In the genomic region with DNA sequence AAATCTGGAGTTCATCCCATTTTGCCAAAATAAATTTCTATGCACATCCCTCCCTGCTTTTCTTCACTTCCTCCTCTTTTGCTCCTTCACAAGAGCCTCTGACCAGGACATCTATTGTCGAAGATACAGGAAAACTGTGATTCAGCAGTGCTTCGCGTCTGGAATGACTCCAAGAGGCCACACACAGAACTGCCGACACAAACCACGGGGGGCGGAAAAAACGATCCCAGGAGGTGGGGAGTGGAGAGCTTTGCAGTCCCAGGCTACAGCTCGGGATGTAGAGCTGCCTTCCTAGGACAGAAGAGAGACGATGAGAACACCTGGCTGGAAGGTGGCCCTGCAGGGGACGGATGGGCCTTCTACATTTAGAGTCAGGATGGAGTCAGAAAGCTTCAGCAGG, we compare ENCODE assay signal across 10 cellular contexts.
A peak's percentile ranks its signal among the peaks of the same experiment; 100 is the strongest.
DNase-seq lines count a peak whose midpoint lies in the region; ATAC-seq, FAIRE-seq and TF ChIP-seq lines count a peak whose summit lies in the region.
"Had no signal": no experiment of that assay in that cellular context is flagged by ENCODE, and none has a peak within 500 bp of the region (broad histone marks: within the 10 kb centered on the region; RNA-seq: fewer than 3 reads in every experiment).

No MANE protein-coding gene starts in this region.

- H4K91ac ChIP-seq in IMR-90 (ENCODE audit: insufficient read depth, low read depth, low read length): no peak overlapping the region

- no peak overlapping the region for H4K5ac ChIP-seq in IMR-90 (ENCODE audit: low read depth, low read length)

- no peak overlapping the region for H3K23ac ChIP-seq in IMR-90 (ENCODE audit: low read depth, low read length)

- H3K36me3 Mint-ChIP-seq in CD4-positive, alpha-beta T cell (ENCODE audit: low read depth): peaks cover 4% of the 10 kb centered on the region
- no peaks in the 10 kb centered on the region for H3K36me3 Mint-ChIP-seq in nephron (ENCODE audit: low read depth)

- no peak for DNase-seq in CD4-positive, alpha-beta T cell
- DNase-seq in IMR-90 (peak; percentile 61), GM12878 (ENCODE audit: low read depth, low spot score) (no peak), activated gamma-delta T cell treated with Interleukin-2 at 50 U/mL for 16 hours (no peak), SKM-1 (lab: John Stamatoyannopoulos, UW; ENCODE audit: unreplicated experiment) (no peak)
- no peak for DNase-seq in stimulated activated CD4-positive, alpha-beta T cell treated with anti-CD3 and anti-CD28 coated beads, Interleukin-4, amount 100 ng/mL, for 1 hour
- DNase-seq: SHP77 treated with DMSO at 0.1 percent for 48 hours had no signal

- no peak overlapping the region for H3K4me3 ChIP-seq in IMR-90 (ENCODE audit: insufficient read depth, low read depth, low read length)
- no peak overlapping the region for H3K4me3 ChIP-seq in GM12878

- H3K9me3 Mint-ChIP-seq in CD4-positive, alpha-beta T cell: no peaks in the 10 kb centered on the region
- no peaks in the 10 kb centered on the region for H3K9me3 Mint-ChIP-seq in nephron

- POLR2A ChIA-PET in CD4-positive, alpha-beta T cell (lab: Charles Lee): interaction anchor here (0.8 to 5.6 kb wide), 8 partner anchors 9 to 81 kb away, joined by 3 to 51 read pairs (median 4); no protein-coding TSS in a partner anchor
- POLR2A ChIA-PET in IMR-90 (lab: Charles Lee; ENCODE audit: unreplicated experiment): no interaction called here
- POLR2A ChIA-PET in GM12878 (lab: Charles Lee): interaction anchor here (0.6 to 3.3 kb wide), 4 partner anchors 9 to 21 kb away, joined by 3 to 17 read pairs (median 3); no protein-coding TSS in a partner anchor

- H3K27me3 Mint-ChIP-seq in CD4-positive, alpha-beta T cell: no peaks in the 10 kb centered on the region
- H3K27me3 Mint-ChIP-seq in nephron (ENCODE audit: low read depth): peaks cover 6% of the 10 kb centered on the region

- H3K4ac ChIP-seq in IMR-90 (ENCODE audit: low read depth, low read length): no peak overlapping the region

- H3K36me3 ChIP-seq in IMR-90 (ENCODE audit: control insufficient read depth, insufficient read depth, low read length): no peaks in the 10 kb centered on the region
- H3K36me3 ChIP-seq in GM12878 (ENCODE audit: control insufficient read depth in 2 of 2, insufficient read depth in 2 of 2, low read length in 1 of 2): no peaks in the 10 kb centered on the region

- no TSS peak for BruUV-seq in IMR-90 (replicated peaks; lab: Mats Ljungman, UMichigan)
- BruUV-seq in GM12878 (replicated peaks; lab: Mats Ljungman, UMichigan): no TSS peak

- H2AFZ ChIP-seq in IMR-90 (replicated peaks; ENCODE audit: low read length, poor library complexity) (no peak overlapping the region), GM12878 (ENCODE audit: control insufficient read depth, low read depth, low read length) (no peak overlapping the region)

- TF ChIP-seq POLR2A in IMR-90 (IDR thresholded peaks at IDR 0.05; ENCODE audit: low read depth, low read length): no peak
- no peak for TF ChIP-seq POLR2A in GM12878 (IDR thresholded peaks at IDR 0.05; ENCODE audit: low read depth, low read length)

- H3K18ac ChIP-seq in IMR-90 (ENCODE audit: low read depth, low read length): no peak overlapping the region

- H3K4me2 ChIP-seq in IMR-90 (ENCODE audit: low read depth, low read length): no peak overlapping the region
- H3K4me2 ChIP-seq in GM12878 (ENCODE audit: control insufficient read depth, insufficient read depth): no peak overlapping the region; the same call in 1 of the 2 replicates

- no peak overlapping the region for H2BK15ac ChIP-seq in IMR-90 (ENCODE audit: low read depth, low read length)

- no peaks in the 10 kb centered on the region for H3K79me2 ChIP-seq in GM12878 (ENCODE audit: control insufficient read depth, insufficient read depth, low read length)

- CTCF ChIA-PET in CD4-positive, alpha-beta T cell (lab: Charles Lee): no interaction called here
- CTCF ChIA-PET in IMR-90 (lab: Yijun Ruan, JAX): no interaction called here
- CTCF ChIA-PET in GM12878 (lab: Yijun Ruan, JAX): interaction anchor here (1.0 to 5.5 kb wide), 7 partner anchors 13 to 100 kb away, joined by 3 to 29 read pairs (median 3); no protein-coding TSS in a partner anchor

- H4K20me1 ChIP-seq in IMR-90 (ENCODE audit: insufficient read depth, low read length): peaks cover 36% of the 10 kb centered on the region
- H4K20me1 ChIP-seq in GM12878 (ENCODE audit: control insufficient read depth, insufficient read depth): no peaks in the 10 kb centered on the region

- no peak for TF ChIP-seq RAD21 in IMR-90 (IDR thresholded peaks at IDR 0.05; ENCODE audit: low read length)
- TF ChIP-seq RAD21 in GM12878 (IDR thresholded peaks at IDR 0.05; ENCODE audit: insufficient read depth, low read depth, low read length): no peak

- no peak for TF ChIP-seq CTCF in CD4-positive, alpha-beta T cell (IDR thresholded peaks at IDR 0.05)
- TF ChIP-seq CTCF in IMR-90 (conservative IDR thresholded peaks at IDR 0.05; ENCODE audit: low read depth, low read length): peak; percentile 12; the same call in 1 of the 2 replicates
- no peak for TF ChIP-seq CTCF in GM12878 (IDR thresholded peaks at IDR 0.05 in 2 of 3, conservative IDR thresholded peaks at IDR 0.05 in 1 of 3; ENCODE audit: control insufficient read depth in 2 of 3, extremely low read depth in 1 of 3, insufficient read depth in 1 of 3, low read depth in 3 of 3, low read length in 3 of 3)
- TF ChIP-seq CTCF in nephron (IDR thresholded peaks at IDR 0.05; ENCODE audit: unreplicated experiment in 3 of 3): peak in 1 of 3 experiments; percentile 21

- H3K14ac ChIP-seq in IMR-90 (replicated peaks; ENCODE audit: low read depth, low read length): no peak overlapping the region

- no peaks in the 10 kb centered on the region for H3K27me3 ChIP-seq in CD4-positive, alpha-beta T cell (ENCODE audit: control insufficient read depth, insufficient read depth, low read length)
- H3K27me3 ChIP-seq in IMR-90 (ENCODE audit: control insufficient read depth, insufficient read depth, low read length) (no peaks in the 10 kb centered on the region), GM12878 (replicated peaks in 1 of 2; ENCODE audit: control insufficient read depth in 2 of 2, insufficient read depth in 2 of 2, low read length in 1 of 2) (no peaks in the 10 kb centered on the region)

- no peak overlapping the region for H3K9ac ChIP-seq in IMR-90 (ENCODE audit: low read depth, low read length)
- H3K9ac ChIP-seq in GM12878 (ENCODE audit: control insufficient read depth, insufficient read depth, low read length): no peak overlapping the region

- peaks cover 9% of the 10 kb centered on the region; the same call in 1 of the 2 replicates for H3K9me1 ChIP-seq in IMR-90 (ENCODE audit: insufficient read depth, low read length)

- H3K56ac ChIP-seq in IMR-90 (ENCODE audit: extremely low read depth, insufficient read depth, low read length): no peak overlapping the region

- peak overlapping the region; percentile 60 for H3K4me3 Mint-ChIP-seq in CD4-positive, alpha-beta T cell
- no peak overlapping the region for H3K4me3 Mint-ChIP-seq in nephron

- H2BK120ac ChIP-seq in IMR-90 (ENCODE audit: low read depth, low read length): no peak overlapping the region

- no peak overlapping the region for H2BK5ac ChIP-seq in IMR-90 (ENCODE audit: low read depth, low read length, poor library complexity, severe bottlenecking)

- no peak overlapping the region for H2BK20ac ChIP-seq in IMR-90 (ENCODE audit: low read depth, low read length)

- in situ Hi-C loops in IMR-90 (cut with MboI; ENCODE audit: low sequenced_read_pairs) (no loop called here), GM12878 (cut with MboI) (no loop called here)

- intact Hi-C loops in CD4-positive, alpha-beta T cell (cut with DNase I, micrococcal nuclease): no loop called here
- intact Hi-C loops in IMR-90 (cut with micrococcal nuclease): no loop called here
- intact Hi-C loops in GM12878 (cut with micrococcal nuclease; ENCODE audit: unreplicated experiment): loop anchor here (2.0 to 5.0 kb wide), 3 partner anchors 34 to 99 kb away; no protein-coding TSS in a partner anchor

- RAD21 ChIA-PET in GM12878 (lab: Charles Lee; ENCODE audit: unreplicated experiment): interaction anchor here (1.0 to 13.5 kb wide), 6 partner anchors 10 to 89 kb away, joined by 3 to 162 read pairs (median 17); no protein-coding TSS in a partner anchor

- H3K9me3 ChIP-seq in CD4-positive, alpha-beta T cell (ENCODE audit: control insufficient read depth, low read length): no peaks in the 10 kb centered on the region
- H3K9me3 ChIP-seq in IMR-90 (ENCODE audit: control insufficient read depth, insufficient read depth, low read length) (no peaks in the 10 kb centered on the region), GM12878 (replicated peaks; ENCODE audit: control insufficient read depth, insufficient read depth, low read length) (no peaks in the 10 kb centered on the region)

- no peak for TF ChIP-seq EP300 in GM12878 (IDR thresholded peaks at IDR 0.05; ENCODE audit: borderline replicate concordance in 1 of 2, control insufficient read depth in 1 of 2, low read depth in 2 of 2, low read length in 2 of 2)

- H3K27ac ChIP-seq in CD4-positive, alpha-beta T cell (ENCODE audit: low read depth, low read length): peak overlapping the region; percentile 90
- H3K27ac ChIP-seq in IMR-90 (ENCODE audit: insufficient read depth, low read length): no peak overlapping the region
- H3K27ac ChIP-seq in GM12878 (ENCODE audit: control insufficient read depth, insufficient read depth): no peak overlapping the region

- peaks cover 99% of the 10 kb centered on the region for H3K4me1 Mint-ChIP-seq in CD4-positive, alpha-beta T cell (ENCODE audit: low read depth)
- H3K4me1 Mint-ChIP-seq in nephron: peaks cover 60% of the 10 kb centered on the region

- WGBS in IMR-90 (ENCODE audit: extremely low coverage in 2 of 2, insufficient read length in 1 of 2), 2 experiments: 20% methylated on average over 4 of the region's 10 CpGs; no CpG with 5 or more reads in 1 of the 2 experiments
- WGBS in GM12878 (ENCODE audit: insufficient coverage, insufficient replicate concordance, low lambda C conversion rate, missing lambda C conversion rate): 70% methylated on average over 10 of the region's 10 CpGs

- dilution Hi-C loops in IMR-90 (cut with HindIII; ENCODE audit: low sequenced_read_pairs, unreplicated experiment): no loop called here

- SMC1A ChIA-PET in GM12878 (lab: Charles Lee; ENCODE audit: uncharacterized antibody, unreplicated experiment): interaction anchor here (0.9 to 22.0 kb wide), 9 partner anchors 9 to 100 kb away, joined by 3 to 303 read pairs (median 8); no protein-coding TSS in a partner anchor

- no peak overlapping the region for H2AK9ac ChIP-seq in IMR-90 (replicated peaks; ENCODE audit: low read depth, low read length, poor library complexity)

- H3K4me1 ChIP-seq in IMR-90 (ENCODE audit: control insufficient read depth, insufficient read depth, low read length) (peaks cover 13% of the 10 kb centered on the region), GM12878 (ENCODE audit: control insufficient read depth, insufficient read depth, low read length) (peaks cover 52% of the 10 kb centered on the region)

- no peak for FAIRE-seq in GM12878 (lab: Jason Lieb, UNC)
- FAIRE-seq: H54 had no signal

- H3K27ac Mint-ChIP-seq in CD4-positive, alpha-beta T cell: peak overlapping the region; percentile 93
- H3K27ac Mint-ChIP-seq in nephron: peak overlapping the region; percentile 49 to 71 (median 60)

- ATAC-seq in CD4-positive, alpha-beta T cell (ENCODE audit: poor library complexity): no peak
- ATAC-seq in IMR-90 (ENCODE audit: low read depth): no peak
- ATAC-seq in GM12878: no peak
- no peak for ATAC-seq in HG02885 (IDR thresholded peaks at IDR 0.05; ENCODE audit: poor library complexity, unreplicated experiment)

- H3K79me1 ChIP-seq in IMR-90 (ENCODE audit: low read depth in 1 of 2, low read length in 2 of 2): peaks cover 21 to 49% of the 10 kb centered on the region in 2 experiments

- H4K8ac ChIP-seq in IMR-90 (ENCODE audit: low read depth in 2 of 2, low read length in 2 of 2): no peak overlapping the region

- H2AK5ac ChIP-seq in IMR-90 (ENCODE audit: low read depth, low read length): no peak overlapping the region
